Comparison of ENCODE assay signal across 8 cellular contexts in the genomic region with DNA sequence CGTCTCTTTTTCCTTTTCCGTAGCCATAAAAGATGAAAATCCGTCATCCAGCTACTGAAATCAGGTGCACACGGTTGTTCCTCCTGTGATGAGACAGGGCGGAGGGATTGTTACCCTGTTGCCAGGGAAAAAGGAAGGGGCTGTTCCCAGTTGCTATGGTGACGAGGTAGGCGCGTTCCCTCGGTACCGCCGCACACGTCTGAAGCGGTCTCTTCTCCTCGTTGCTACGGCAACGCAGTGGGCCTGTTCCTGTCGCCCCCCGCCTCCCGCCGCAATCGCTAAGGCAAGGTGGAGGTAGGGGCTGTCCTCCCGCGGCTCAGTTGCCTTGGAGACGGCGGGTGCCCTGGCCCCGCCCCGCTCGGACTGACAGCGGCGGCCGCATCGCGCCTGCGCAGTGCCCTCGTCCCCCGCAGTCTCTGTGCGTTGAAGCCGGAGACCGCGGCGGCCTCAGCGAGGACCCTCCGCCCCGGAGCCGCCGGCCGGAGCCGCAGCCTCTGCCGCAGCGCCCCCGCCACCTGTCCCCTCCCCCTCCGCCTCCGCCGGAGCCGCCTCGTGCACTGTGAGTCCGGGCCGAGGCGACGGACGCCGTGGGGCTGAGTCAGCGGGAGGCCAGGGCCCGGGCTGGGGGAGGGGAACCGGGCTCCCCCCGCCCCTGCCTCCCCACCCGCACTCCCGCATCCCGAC.
DNase-seq lines count a peak whose midpoint lies in the region; ATAC-seq and TF ChIP-seq lines count a peak whose summit lies in the region.

A gene (plus strand): TSS at position 394 of the 684 bp plus-strand sequence. CDS start 51,582 bp downstream, outside the sequence.

- ATAC-seq in GM18498 (IDR thresholded peaks at IDR 0.05; ENCODE audit: unreplicated experiment) (peak; percentile 95), HG03064 (IDR thresholded peaks at IDR 0.05; ENCODE audit: low read depth, unreplicated experiment) (peak; percentile 75), GM18519 (IDR thresholded peaks at IDR 0.05; ENCODE audit: low FRiP score, unreplicated experiment) (no peak)

- H3K4me3 ChIP-seq in cardiac fibroblast (replicated peaks in 1 of 2; ENCODE audit: low read depth in 2 of 2, low read length in 2 of 2) (peak within 1 kb of the TSS; percentile 79 to 81), skin epidermis (peak within 1 kb of the TSS; percentile 56 to 83 (median 71))

- peak within 1 kb of the TSS in 16 of 21 experiments; percentile 25 to 87 (median 78) for H3K27ac ChIP-seq in skin epidermis

- TF ChIP-seq CTCF in cardiac fibroblast (IDR thresholded peaks at IDR 0.05; ENCODE audit: low read depth, low read length) = no peak

- DNase-seq in NCI-H2196 treated with DMSO at 0.1 percent for 48 hours (lab: John Stamatoyannopoulos, UW; ENCODE audit: unreplicated experiment) = peak; percentile 90
- peak; percentile 36 to 56 (median 47) for DNase-seq in activated CD4-positive, CD25-positive, alpha-beta regulatory T cell (lab: John Stamatoyannopoulos, UW)
- peak; percentile 72 to 73 for DNase-seq in cardiac fibroblast (ENCODE audit: low read depth in 2 of 2)
- DNase-seq in iPS-NIHi7 (ENCODE audit: extremely low spot score) = peak; percentile 97

Comparison
In these comparisons a context has a peak if more than half of its experiments do, and no peak if none do; other contexts are left out.
1. DNase-seq: peak in every context shown above with its lines; median percentile 97 in iPS-NIHi7; 90 in NCI-H2196 treated with DMSO at 0.1 percent for 48 hours; 72 in cardiac fibroblast; 47 in activated CD4-positive, CD25-positive, alpha-beta regulatory T cell.